28 cellular contexts compared by ENCODE assay signal in genomic region chr1:236812334-236813030, GRCh38.
"Had no signal": no experiment of that assay in that cellular context is flagged by ENCODE, and none has a peak within 500 bp of the region (broad histone marks: within the 10 kb centered on the region; RNA-seq: fewer than 3 reads in every experiment).

No MANE protein-coding gene starts in this region.

- DNase-seq: cortex of kidney; effector memory CD8-positive, alpha-beta T cell; erythroblast; esophagus squamous epithelium; foreskin melanocyte; glutamatergic neuron; heart right ventricle; hippocampal formation; immature natural killer cell; islet precursor cell; kidney glomerular epithelial cell; left colon; mesenchymal stem cell; mucosa of descending colon; naive B cell; stimulated activated CD4-positive, alpha-beta T cell treated with anti-CD3 and anti-CD28 coated beads, Interleukin-12 subunit alpha, Interleukin-12 subunit beta, amount 100 ng/mL, for 4 hours; stimulated activated CD4-positive, alpha-beta T cell treated with anti-CD3 and anti-CD28 coated beads, Interleukin-1b, Interleukin-23, amount 100 ng/mL, for 48 hours; stimulated activated CD4-positive, alpha-beta T cell treated with anti-CD3 and anti-CD28 coated beads, Interleukin-4, amount 100 ng/mL, for 1 hour; stimulated activated CD8-positive, alpha-beta memory T cell treated with anti-CD3 and anti-CD28 coated beads, Interleukin-4, amount 100 ng/mL, for 48 hours; stimulated activated naive CD4-positive, alpha-beta T cell; substantia nigra; tibial artery had no signal

- H3K27ac Mint-ChIP-seq: effector memory CD8-positive, alpha-beta T cell; immature natural killer cell; mesothelial cell of epicardium; naive B cell; natural killer cell treated with Interleukin-12 subunit alpha and Interleukin-12 subunit beta and Interleukin-15 and Interleukin-18, amount 100 ng/mL, for 72 hours; progenitor cell of endocrine pancreas; type B pancreatic cell had no signal

- H3K4me3 Mint-ChIP-seq: effector memory CD8-positive, alpha-beta T cell; immature natural killer cell; mesothelial cell of epicardium; naive B cell; natural killer cell treated with Interleukin-12 subunit alpha and Interleukin-12 subunit beta and Interleukin-15 and Interleukin-18, amount 100 ng/mL, for 72 hours; neural crest cell; type B pancreatic cell had no signal

- H3K9me3 Mint-ChIP-seq: effector memory CD8-positive, alpha-beta T cell; immature natural killer cell; naive B cell; natural killer cell treated with Interleukin-12 subunit alpha and Interleukin-12 subunit beta and Interleukin-15 and Interleukin-18, amount 100 ng/mL, for 72 hours; neural crest cell; type B pancreatic cell had no signal

- H3K4me1 Mint-ChIP-seq: immature natural killer cell, mesothelial cell of epicardium had no signal

- ATAC-seq: effector memory CD8-positive, alpha-beta T cell; left colon; mucosa of descending colon; natural killer cell treated with Interleukin-12 subunit alpha and Interleukin-12 subunit beta and Interleukin-15 and Interleukin-18, amount 100 ng/mL, for 72 hours; sciatic nerve had no signal

- H3K27me3 Mint-ChIP-seq: effector memory CD8-positive, alpha-beta T cell; naive B cell; natural killer cell treated with Interleukin-12 subunit alpha and Interleukin-12 subunit beta and Interleukin-15 and Interleukin-18, amount 100 ng/mL, for 72 hours; progenitor cell of endocrine pancreas; type B pancreatic cell had no signal
